ENCODE assay signal across 1 cellular context in genomic region chr2:171883275-171883893, GRCh38.
TF ChIP-seq lines count a peak whose summit lies in the region.

No MANE protein-coding gene starts in this region.

TF ChIP-seq in HCT116, 20 proteins besides CTCF, POLR2A, EP300 and RAD21 (continued from another document):
- TF ChIP-seq MAX (IDR thresholded peaks at IDR 0.05) (no peak), CBX3 (IDR thresholded peaks at IDR 0.05; ENCODE audit: low read depth) (no peak), SP1 (IDR thresholded peaks at IDR 0.05; ENCODE audit: low read depth) (no peak), POLR2AphosphoS5 (IDR thresholded peaks at IDR 0.05; ENCODE audit: low read depth, low read length) (no peak), EGR1 (IDR thresholded peaks at IDR 0.05; ENCODE audit: low read depth) (no peak), FOSL1 (IDR thresholded peaks at IDR 0.05; ENCODE audit: low read depth) (no peak), CEBPB (IDR thresholded peaks at IDR 0.05; ENCODE audit: low read depth) (no peak), ATF3 (IDR thresholded peaks at IDR 0.05) (no peak), JUND (IDR thresholded peaks at IDR 0.05) (no peak), TCF7L2 (IDR thresholded peaks at IDR 0.05; ENCODE audit: borderline replicate concordance, extremely low read depth, insufficient read depth, insufficient read length) (no peak), ELF1 (IDR thresholded peaks at IDR 0.05; ENCODE audit: borderline replicate concordance, low read depth) (no peak), SIN3A (IDR thresholded peaks at IDR 0.05; ENCODE audit: low read depth) (no peak), SRF (IDR thresholded peaks at IDR 0.05; ENCODE audit: low read depth) (no peak), EZH2phosphoT487 (IDR thresholded peaks at IDR 0.05; ENCODE audit: borderline replicate concordance) (no peak), YY1 (IDR thresholded peaks at IDR 0.05; ENCODE audit: extremely low read depth, insufficient replicate concordance, low read depth, low read length) (no peak)
